1 cellular context compared by ENCODE assay signal in genomic region chr20:24920706-24921105, GRCh38. TPM values are rescaled to one million over a fixed set of nuclear protein-coding genes. Genes with fewer than 3 reads are reported as not detected.
"Had no signal": no experiment of that assay in that cellular context is flagged by ENCODE, and none has a peak within 500 bp of the region (broad histone marks: within the 10 kb centered on the region; RNA-seq: fewer than 3 reads in every experiment).

No MANE protein-coding gene starts in this region.

RNA-seq across cellular contexts. Expression of gene CST7, which starts 28.4 kb away (rescaled TPM):
- total RNA-seq: HT-29 had no signal
